In the genomic region with DNA sequence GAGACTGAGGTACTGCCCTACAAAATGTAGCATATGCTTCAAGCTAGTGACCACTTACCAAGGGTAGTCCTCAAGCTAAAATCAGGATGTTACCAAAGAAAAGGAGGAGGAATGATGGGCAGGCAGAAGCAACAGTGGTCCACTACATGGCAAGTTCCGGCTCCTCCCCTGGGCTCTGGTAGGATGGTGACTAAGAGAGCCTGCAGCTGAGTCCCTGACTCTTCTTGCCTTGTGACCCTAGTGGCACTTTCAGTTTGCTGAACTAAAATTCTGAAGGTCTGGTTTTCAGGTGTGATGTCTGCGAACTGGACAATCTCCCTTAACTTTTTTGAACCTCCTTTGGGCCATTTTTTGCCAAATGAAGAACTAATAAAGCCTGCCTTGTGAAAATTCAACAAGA, we compare ENCODE assay signal across 33 cellular contexts.
"Had no signal": no experiment of that assay in that cellular context is flagged by ENCODE, and none has a peak within 500 bp of the region (broad histone marks: within the 10 kb centered on the region; RNA-seq: fewer than 3 reads in every experiment).

No MANE protein-coding gene starts in this region.

- H3K4me2 ChIP-seq: KMS-11, PC-9 had no signal

- H3K9me3 ChIP-seq: MG63, SJCRH30 had no signal

- H3K27me3 ChIP-seq: SJCRH30 had no signal

- H3K4me3 ChIP-seq: MG63, PC-9, SJCRH30, SK-N-MC had no signal

- DNase-seq: Karpas-422, MG63, NCI-H1048, NCI-H1092 treated with DMSO at 0.1 percent for 48 hours, NCI-H1105 treated with DMSO at 0.1 percent for 48 hours, NCI-H1417, NCI-H1436, NCI-H146, NCI-H1694, NCI-H187, NCI-H1930, NCI-H2029 treated with DMSO at 0.1 percent for 48 hours, NCI-H2081 treated with DMSO at 0.1 percent for 48 hours, NCI-H2107, NCI-H2171, NCI-H226, NCI-H446 treated with DMSO at 0.1 percent for 48 hours, NCI-H510A, NCI-H524, NCI-H526, NCI-H69, NCI-H748 treated with DMSO at 0.1 percent for 48 hours, NCI-H82, PC-9, SHP77, SIG-M5, SJCRH30 had no signal

- ATAC-seq: Panc1, Right ventricle myocardium inferior, SK-N-SH treated with all-trans-retinoic acid at 6 μM for 48 hours had no signal

- H3K36me3 ChIP-seq: MG63, SJCRH30 had no signal

- H2AFZ ChIP-seq: PC-9 had no signal

- H3K9ac ChIP-seq: KMS-11 had no signal

- H3K27ac ChIP-seq: KMS-11, PC-9, RWPE1, SJCRH30, SK-N-MC had no signal
